ENCODE assay signal across 8 cellular contexts in genomic region chr2:191677646-191678436, GRCh38. TPM values are rescaled to one million over a fixed set of nuclear protein-coding genes. Genes with fewer than 3 reads are reported as not detected.
DNase-seq lines count a peak whose midpoint lies in the region; ATAC-seq and TF ChIP-seq lines count a peak whose summit lies in the region.

Gene NABP1 (plus strand): TSS chr2:191678136. CDS start chr2:191678615, 479 bp downstream.

- H3K4me3 ChIP-seq in epithelial cell of proximal tubule (ENCODE audit: low read depth, low read length) (peak within 1 kb of the TSS; percentile 86), mucosa of rectum (ENCODE audit: low read length in 2 of 2) (peak within 1 kb of the TSS; percentile 91 to 92)

- TF ChIP-seq CTCF in epithelial cell of proximal tubule (conservative IDR thresholded peaks at IDR 0.05; ENCODE audit: low read depth, low read length): no peak

- H3K4me1 ChIP-seq in mucosa of rectum (ENCODE audit: control insufficient read depth in 2 of 2, insufficient read depth in 2 of 2, low read length in 2 of 2): peaks cover 3 to 12% of the 10 kb centered on the region in 2 donors

- H3K36me3 ChIP-seq in mucosa of rectum (ENCODE audit: control insufficient read depth in 2 of 2, insufficient read depth in 2 of 2, low read length in 2 of 2): peaks cover 2 to 9% of the 10 kb centered on the region in 2 donors

- peak within 1 kb of the TSS; percentile 94 to 99 for H3K9ac ChIP-seq in mucosa of rectum (ENCODE audit: low read depth in 1 of 2, low read length in 2 of 2)

- peak within 1 kb of the TSS; percentile 96 to 98 for H3K27ac ChIP-seq in mucosa of rectum (ENCODE audit: low read depth in 2 of 2, low read length in 2 of 2)

- no peaks in the 10 kb centered on the region for H3K27me3 ChIP-seq in mucosa of rectum (ENCODE audit: control insufficient read depth in 2 of 2, insufficient read depth in 2 of 2, low read length in 2 of 2)

- no peaks in the 10 kb centered on the region for H3K9me3 ChIP-seq in mucosa of rectum (ENCODE audit: control insufficient read depth in 2 of 2, low read length in 2 of 2)

- ATAC-seq in GM21723 (IDR thresholded peaks at IDR 0.05; ENCODE audit: unreplicated experiment): peak; percentile 63

- DNase-seq in DMS53 treated with DMSO at 0.1 percent for 48 hours (lab: John Stamatoyannopoulos, UW; ENCODE audit: unreplicated experiment): peak; percentile 96
- DNase-seq in KG1 (lab: John Stamatoyannopoulos, UW): peak; percentile 94
- DNase-seq in activated T-cell treated with anti-CD3 and anti-CD28 coated beads, Interleukin-2, amount 50 U/mL, for 1 hour: peak; percentile 99
- no peak for DNase-seq in epithelial cell of proximal tubule (ENCODE audit: low read depth)
- DNase-seq in stimulated activated CD8-positive, alpha-beta memory T cell treated with anti-CD3 and anti-CD28 coated beads, Interleukin-4, amount 100 ng/mL, for 4 hours (ENCODE audit: low read depth in 2 of 2, low spot score in 1 of 2): peak; percentile 97 to 98

TF ChIP-seq in PFSK-1, 5 proteins besides CTCF, POLR2A, EP300 and RAD21:
- TF ChIP-seq REST (IDR thresholded peaks at IDR 0.05; ENCODE audit: insufficient read depth in 1 of 2, low read depth in 2 of 2, low read length in 2 of 2) (peak; percentile 38 to 49; a peak in 1 of 4 replicates), TAF1 (IDR thresholded peaks at IDR 0.05; ENCODE audit: borderline replicate concordance, insufficient read depth, low read length) (peak; percentile 99), POLR2AphosphoS5 (IDR thresholded peaks at IDR 0.05; ENCODE audit: low read depth, low read length) (peak; percentile 98), SIN3A (IDR thresholded peaks at IDR 0.05; ENCODE audit: borderline replicate concordance, insufficient read depth, low read length) (peak; percentile 53; the same call in 1 of the 2 replicates), FOXP2 (optimal IDR thresholded peaks at IDR 0.05; ENCODE audit: borderline replicate concordance, extremely low read depth, extremely low read length, insufficient read depth) (peak; percentile 85)

RNA-seq across cellular contexts. Expression of gene NABP1, which starts in this region (rescaled TPM):
- polyA plus RNA-seq in PFSK-1 (2012; ENCODE audit: insufficient read length, low read depth): 3.7 TPM
- total RNA-seq in epithelial cell of proximal tubule: 32.1 and 33.8 TPM in 2 replicates
